20 cellular contexts compared by ENCODE assay signal in genomic region chr11:44159848-44160721, GRCh38.
A peak's percentile ranks its signal among the peaks of the same experiment; 100 is the strongest.
DNase-seq lines count a peak whose midpoint lies in the region; ATAC-seq and TF ChIP-seq lines count a peak whose summit lies in the region.
"Had no signal": no experiment of that assay in that cellular context is flagged by ENCODE, and none has a peak within 500 bp of the region (broad histone marks: within the 10 kb centered on the region; RNA-seq: fewer than 3 reads in every experiment).

No MANE protein-coding gene starts in this region.

- H3K27ac ChIP-seq in right atrium auricular region: no peak overlapping the region
- no peak overlapping the region for H3K27ac ChIP-seq in ascending aorta
- H3K27ac ChIP-seq: breast epithelium, foreskin keratinocyte, neutrophil had no signal

- DNase-seq in memory B cell (ENCODE audit: low spot score in 2 of 2) (no peak), right atrium auricular region (ENCODE audit: low spot score) (no peak), ascending aorta (ENCODE audit: low spot score in 2 of 2) (no peak)
- DNase-seq: activated CD8-positive, alpha-beta memory T cell treated with anti-CD3 and anti-CD28 coated beads, Interleukin-2, amount 50 U/mL, for 4 hours; activated naive CD4-positive, alpha-beta T cell treated with anti-CD3 and anti-CD28 coated beads, Interleukin-2, amount 10 ng/mL, durations not matched to agents 7 days and 5 days; CD4-positive, CD25-positive, alpha-beta regulatory T cell; effector memory CD8-positive, alpha-beta T cell; foreskin keratinocyte; GOT3; NCI-H1930; PC-3; stimulated activated naive CD8-positive, alpha-beta T cell treated with anti-CD3 and anti-CD28 coated beads, Interleukin-15, amount 100 ng/mL, for 72 hours; T-cell had no signal

- H3K4me1 ChIP-seq in right atrium auricular region (no peaks in the 10 kb centered on the region), ascending aorta (no peaks in the 10 kb centered on the region)
- H3K4me1 ChIP-seq: breast epithelium, foreskin keratinocyte had no signal

- H3K9me3 Mint-ChIP-seq in memory B cell: peaks cover 1% of the 10 kb centered on the region
- H3K9me3 Mint-ChIP-seq: activated naive CD4-positive, alpha-beta T cell treated with anti-CD3 and anti-CD28 coated beads, Interleukin-2, amount 10 ng/mL, durations not matched to agents 7 days and 5 days; effector memory CD8-positive, alpha-beta T cell had no signal

- H3K4me3 Mint-ChIP-seq in memory B cell: no peak overlapping the region
- H3K4me3 Mint-ChIP-seq: activated naive CD4-positive, alpha-beta T cell treated with anti-CD3 and anti-CD28 coated beads, Interleukin-2, amount 10 ng/mL, durations not matched to agents 7 days and 5 days; CD4-positive, CD25-positive, alpha-beta regulatory T cell; effector memory CD8-positive, alpha-beta T cell; stimulated activated naive CD8-positive, alpha-beta T cell treated with anti-CD3 and anti-CD28 coated beads, Interleukin-15, amount 100 ng/mL, for 72 hours; T-cell had no signal

- peaks cover 14% of the 10 kb centered on the region for H3K4me1 Mint-ChIP-seq in memory B cell

- H3K27ac Mint-ChIP-seq in memory B cell: no peak overlapping the region
- H3K27ac Mint-ChIP-seq: activated naive CD4-positive, alpha-beta T cell treated with anti-CD3 and anti-CD28 coated beads, Interleukin-2, amount 10 ng/mL, durations not matched to agents 7 days and 5 days; CD4-positive, CD25-positive, alpha-beta regulatory T cell; T-cell had no signal

- peak; percentile 69 for ATAC-seq in GM18907 (IDR thresholded peaks at IDR 0.05; ENCODE audit: unreplicated experiment)
- ATAC-seq in GM21723 (IDR thresholded peaks at IDR 0.05; ENCODE audit: unreplicated experiment): peak; percentile 87
- ATAC-seq in HG03442 (IDR thresholded peaks at IDR 0.05; ENCODE audit: unreplicated experiment): peak; percentile 67
- peak; percentile 26 for ATAC-seq in memory B cell (ENCODE audit: low read depth)
- ATAC-seq in HG03439 (IDR thresholded peaks at IDR 0.05; ENCODE audit: unreplicated experiment): no peak
- ATAC-seq: effector memory CD8-positive, alpha-beta T cell; foreskin keratinocyte; K562; PC-3; stimulated activated naive CD8-positive, alpha-beta T cell treated with anti-CD3 and anti-CD28 coated beads, Interleukin-15, amount 100 ng/mL, for 72 hours; T-cell had no signal

- H3K27me3 Mint-ChIP-seq in memory B cell: no peaks in the 10 kb centered on the region
- H3K27me3 Mint-ChIP-seq: activated naive CD4-positive, alpha-beta T cell treated with anti-CD3 and anti-CD28 coated beads, Interleukin-2, amount 10 ng/mL, durations not matched to agents 7 days and 5 days; CD4-positive, CD25-positive, alpha-beta regulatory T cell; effector memory CD8-positive, alpha-beta T cell; stimulated activated naive CD8-positive, alpha-beta T cell treated with anti-CD3 and anti-CD28 coated beads, Interleukin-15, amount 100 ng/mL, for 72 hours; T-cell had no signal

- H3K9me3 ChIP-seq in right atrium auricular region (no peaks in the 10 kb centered on the region), ascending aorta (no peaks in the 10 kb centered on the region)
- H3K9me3 ChIP-seq: neutrophil had no signal

- H3K27me3 ChIP-seq in right atrium auricular region (no peaks in the 10 kb centered on the region), ascending aorta (no peaks in the 10 kb centered on the region)
- H3K27me3 ChIP-seq: breast epithelium, foreskin keratinocyte, neutrophil had no signal

- peaks cover 30% of the 10 kb centered on the region for H3K36me3 Mint-ChIP-seq in memory B cell

- intact Hi-C loops in ascending aorta (cut with DNase I): no loop called here

- H3K36me3 ChIP-seq in right atrium auricular region (no peaks in the 10 kb centered on the region), ascending aorta (peaks cover 3 to 6% of the 10 kb centered on the region in 2 donors)
- H3K36me3 ChIP-seq: breast epithelium, neutrophil had no signal

- no peak overlapping the region for H3K4me3 ChIP-seq in right atrium auricular region
- no peak overlapping the region for H3K4me3 ChIP-seq in ascending aorta
- H3K4me3 ChIP-seq: breast epithelium, K562 had no signal

- no peak for TF ChIP-seq CTCF in right atrium auricular region (IDR thresholded peaks at IDR 0.05)
- TF ChIP-seq CTCF in ascending aorta (IDR thresholded peaks at IDR 0.05): no peak
